8 cellular contexts compared by ENCODE assay signal in the genomic region with DNA sequence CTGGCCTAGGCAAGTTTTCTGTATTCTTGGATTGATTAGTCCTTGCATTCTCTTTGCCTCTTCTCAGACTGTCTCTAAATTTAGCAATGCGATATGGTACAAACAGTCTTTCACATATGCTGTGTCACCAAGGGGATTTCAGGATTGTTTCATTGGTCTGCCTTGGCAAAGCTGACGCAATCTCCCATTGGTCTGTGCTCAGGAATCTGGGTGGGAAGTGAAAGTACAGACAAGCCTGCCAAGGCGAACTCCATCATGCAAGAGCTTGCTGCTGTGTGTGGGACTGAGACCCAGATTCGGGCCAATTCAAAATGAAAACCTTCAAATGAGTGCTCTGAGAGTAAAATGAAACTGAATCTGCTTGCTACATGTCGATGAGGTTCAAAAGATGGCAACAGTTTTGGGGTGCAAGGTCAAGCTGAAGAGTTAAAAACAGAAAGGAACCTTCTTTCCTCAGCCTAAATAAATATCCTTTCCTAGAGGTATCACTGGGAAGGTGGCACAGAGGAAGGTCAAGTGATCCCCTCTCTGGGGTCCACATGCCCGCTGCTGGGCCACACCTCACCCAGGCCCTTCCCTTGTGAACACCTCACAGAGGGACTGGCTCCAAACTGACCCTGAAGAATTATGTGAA.
DNase-seq lines count a peak whose midpoint lies in the region; ATAC-seq and TF ChIP-seq lines count a peak whose summit lies in the region.

No MANE protein-coding gene starts in this region.

- ATAC-seq in HG02981 (IDR thresholded peaks at IDR 0.05; ENCODE audit: unreplicated experiment): peak; percentile 77
- peak; percentile 90 to 92 for ATAC-seq in natural killer cell treated with Interleukin-12 subunit alpha and Interleukin-12 subunit beta and Interleukin-15 and Interleukin-18, amount 100 ng/mL, for 72 hours
- ATAC-seq in upper lobe of left lung (ENCODE audit: low FRiP score in 2 of 2): peak; percentile 59 to 95

- H3K27ac Mint-ChIP-seq in natural killer cell treated with Interleukin-12 subunit alpha and Interleukin-12 subunit beta and Interleukin-15 and Interleukin-18, amount 100 ng/mL, for 72 hours: peak overlapping the region; percentile 91 to 92

- peak; percentile 68 for DNase-seq in stimulated activated naive CD4-positive, alpha-beta T cell treated with Interleukin-2 at 50 U/mL for 16 hours (lab: John Stamatoyannopoulos, UW)
- DNase-seq in stimulated activated naive CD4-positive, alpha-beta T cell (lab: John Stamatoyannopoulos, UW): no peak
- peak; percentile 75 for DNase-seq in RWPE1 (ENCODE audit: low spot score)
- DNase-seq in coronary artery (ENCODE audit: low spot score): peak; percentile 87
- peak; percentile 75 for DNase-seq in natural killer cell treated with Interleukin-12 subunit alpha and Interleukin-12 subunit beta and Interleukin-15 and Interleukin-18, amount 100 ng/mL, for 72 hours (ENCODE audit: low spot score)
- peak in 1 of 2 donors; percentile 75 for DNase-seq in upper lobe of left lung
- no peak for DNase-seq in UCSD-AML1 (lab: John Stamatoyannopoulos, UW; ENCODE audit: unreplicated experiment)

- H3K9me3 Mint-ChIP-seq in natural killer cell treated with Interleukin-12 subunit alpha and Interleukin-12 subunit beta and Interleukin-15 and Interleukin-18, amount 100 ng/mL, for 72 hours: peaks cover 7% of the 10 kb centered on the region

- WGBS in upper lobe of left lung, 2 donors: 47 to 50% methylated on average over 6 of the region's 6 CpGs

- peaks cover 4% of the 10 kb centered on the region for H3K36me3 Mint-ChIP-seq in natural killer cell treated with Interleukin-12 subunit alpha and Interleukin-12 subunit beta and Interleukin-15 and Interleukin-18, amount 100 ng/mL, for 72 hours

- peak overlapping the region; percentile 46 for H3K4me3 ChIP-seq in coronary artery
- no peak overlapping the region for H3K4me3 ChIP-seq in upper lobe of left lung

- peaks cover 0 to 2% of the 10 kb centered on the region in 2 donors for H3K27me3 Mint-ChIP-seq in natural killer cell treated with Interleukin-12 subunit alpha and Interleukin-12 subunit beta and Interleukin-15 and Interleukin-18, amount 100 ng/mL, for 72 hours

- POLR2A ChIA-PET in RWPE1 (lab: Yijun Ruan, JAX; ENCODE audit: low non-redundant PET): no interaction called here

- TF ChIP-seq EP300 in upper lobe of left lung (IDR thresholded peaks at IDR 0.05): peak in 2 of 4 donors; percentile 74 to 78

- H3K36me3 ChIP-seq in upper lobe of left lung: no peaks in the 10 kb centered on the region

- CTCF ChIA-PET in RWPE1 (lab: Yijun Ruan, JAX): interaction anchor here (0.6 kb wide), 1 partner anchor 521 kb away, joined by 3 read pairs; no protein-coding TSS in a partner anchor

- peak overlapping the region; percentile 99 for H3K27ac ChIP-seq in RWPE1
- peak overlapping the region; percentile 68 to 73 for H3K27ac ChIP-seq in coronary artery
- peak overlapping the region; percentile 54 to 76 (median 68) for H3K27ac ChIP-seq in upper lobe of left lung

- H3K27me3 ChIP-seq in upper lobe of left lung: no peaks in the 10 kb centered on the region

- TF ChIP-seq CTCF in RWPE1 (conservative IDR thresholded peaks at IDR 0.05; ENCODE audit: low read depth): no peak
- TF ChIP-seq CTCF in coronary artery (IDR thresholded peaks at IDR 0.05): no peak
- TF ChIP-seq CTCF in upper lobe of left lung (IDR thresholded peaks at IDR 0.05): no peak

- TF ChIP-seq POLR2A in upper lobe of left lung (IDR thresholded peaks at IDR 0.05): no peak

- no peaks in the 10 kb centered on the region for H3K9me3 ChIP-seq in upper lobe of left lung

- H3K4me1 ChIP-seq in upper lobe of left lung: peaks cover 0 to 29% (median 25%) of the 10 kb centered on the region in 4 donors

- peak overlapping the region; percentile 80 for H3K4me3 Mint-ChIP-seq in natural killer cell treated with Interleukin-12 subunit alpha and Interleukin-12 subunit beta and Interleukin-15 and Interleukin-18, amount 100 ng/mL, for 72 hours

- peaks cover 14 to 22% of the 10 kb centered on the region in 2 donors for H3K4me1 Mint-ChIP-seq in natural killer cell treated with Interleukin-12 subunit alpha and Interleukin-12 subunit beta and Interleukin-15 and Interleukin-18, amount 100 ng/mL, for 72 hours (ENCODE audit: low read depth in 2 of 2)

Comparison
In these comparisons a context has a peak if more than half of its experiments do, and no peak if none do; other contexts are left out.
1. DNase-seq: peak in stimulated activated naive CD4-positive, alpha-beta T cell treated with Interleukin-2 at 50 U/mL for 16 hours (single experiment), RWPE1 (single experiment), coronary artery (single experiment) and natural killer cell treated with Interleukin-12 subunit alpha and Interleukin-12 subunit beta and Interleukin-15 and Interleukin-18, amount 100 ng/mL, for 72 hours (single experiment); none in stimulated activated naive CD4-positive, alpha-beta T cell (0 of 6) and UCSD-AML1 (single experiment).
2. Peak in every context shown above with its lines, with median percentiles within 50 percentile points of each other: ATAC-seq and H3K27ac ChIP-seq.